Comparison of ENCODE assay signal across 12 cellular contexts in the genomic region with DNA sequence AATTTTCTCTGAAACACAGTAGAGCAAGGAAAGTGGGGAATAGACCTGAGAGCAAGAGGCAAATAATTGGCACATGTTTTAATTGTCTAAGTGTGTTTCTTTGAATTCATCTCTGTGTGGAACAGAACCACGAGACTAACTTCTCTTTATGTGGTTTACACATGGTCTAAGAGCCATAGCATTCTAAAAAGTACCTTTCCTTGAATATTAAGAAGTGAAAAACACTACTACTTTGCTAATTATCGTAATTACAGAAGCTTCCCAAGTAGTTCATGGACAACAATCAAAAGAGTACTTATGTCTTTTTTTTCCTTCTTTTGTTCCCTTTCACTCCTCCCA. TPM values are rescaled to one million over a fixed set of nuclear protein-coding genes. Genes with fewer than 3 reads are reported as not detected.
DNase-seq lines count a peak whose midpoint lies in the region; ATAC-seq and TF ChIP-seq lines count a peak whose summit lies in the region.
"Had no signal": no experiment of that assay in that cellular context is flagged by ENCODE, and none has a peak within 500 bp of the region (broad histone marks: within the 10 kb centered on the region; RNA-seq: fewer than 3 reads in every experiment).

No MANE protein-coding gene starts in this region.

- 53% methylated on average over 2 of the region's 2 CpGs for WGBS in smooth muscle cell (ENCODE audit: low lambda C conversion rate)

- H3K36me3 ChIP-seq in CD8-positive, alpha-beta T cell (ENCODE audit: insufficient read depth, low read length): no peaks in the 10 kb centered on the region
- no peaks in the 10 kb centered on the region for H3K36me3 ChIP-seq in smooth muscle cell (ENCODE audit: low read depth)
- H3K36me3 ChIP-seq: ovary had no signal

- DNase-seq in CD8-positive, alpha-beta T cell: no peak
- no peak for DNase-seq in activated naive CD8-positive, alpha-beta T cell treated with anti-CD3 and anti-CD28 coated beads, Interleukin-2, amount 10 ng/mL, durations not matched to agents 7 days and 5 days
- no peak for DNase-seq in smooth muscle cell (lab: John Stamatoyannopoulos, UW; ENCODE audit: unreplicated experiment)
- no peak for DNase-seq in mesenteric fat pad (ENCODE audit: low spot score)
- DNase-seq in stimulated activated CD4-positive, alpha-beta T cell treated with anti-CD3 and anti-CD28 coated beads, Interleukin-15, amount 100 ng/mL, for 24 hours: no peak
- DNase-seq in AG08396 (ENCODE audit: low spot score): no peak
- DNase-seq: NCI-H1417 treated with DMSO at 0.1 percent for 48 hours, OCI-M1, ovary had no signal

- POLR2A ChIA-PET in CD8-positive, alpha-beta T cell (lab: Charles Lee): interaction anchor here (0.8 to 1.0 kb wide), 2 partner anchors 10 to 14 kb away, joined by 3 read pairs; no protein-coding TSS in a partner anchor
- POLR2A ChIA-PET in activated naive CD8-positive, alpha-beta T cell treated with anti-CD3 and anti-CD28 coated beads, Interleukin-2, amount 10 ng/mL, durations not matched to agents 7 days and 5 days (lab: Charles Lee): interaction anchor here (1.7 kb wide), 1 partner anchor 24 kb away, joined by 9 read pairs; no protein-coding TSS in a partner anchor

- H3K4me1 ChIP-seq in CD8-positive, alpha-beta T cell (ENCODE audit: insufficient read depth, low read length): peaks cover 22% of the 10 kb centered on the region
- no peaks in the 10 kb centered on the region for H3K4me1 ChIP-seq in smooth muscle cell (ENCODE audit: low read depth)

- H3K79me2 ChIP-seq in smooth muscle cell (ENCODE audit: low read depth): no peaks in the 10 kb centered on the region

- no peaks in the 10 kb centered on the region for H3K27me3 Mint-ChIP-seq in CD8-positive, alpha-beta T cell (ENCODE audit: low read depth)
- H3K27me3 Mint-ChIP-seq in activated naive CD8-positive, alpha-beta T cell treated with anti-CD3 and anti-CD28 coated beads, Interleukin-2, amount 10 ng/mL, durations not matched to agents 7 days and 5 days: no peaks in the 10 kb centered on the region

- H3K9ac ChIP-seq in smooth muscle cell (ENCODE audit: low read depth): no peak overlapping the region

- no peak overlapping the region for H2AFZ ChIP-seq in smooth muscle cell (ENCODE audit: low read depth)

- no peak overlapping the region for H3K4me3 ChIP-seq in CD8-positive, alpha-beta T cell (ENCODE audit: low read depth, low read length)
- no peak overlapping the region for H3K4me3 ChIP-seq in smooth muscle cell
- H3K4me3 ChIP-seq: ovary had no signal

- no peak for TF ChIP-seq CTCF in CD8-positive, alpha-beta T cell (IDR thresholded peaks at IDR 0.05)
- TF ChIP-seq CTCF in smooth muscle cell (IDR thresholded peaks at IDR 0.05; ENCODE audit: borderline replicate concordance, insufficient read depth, poor library complexity, severe bottlenecking): no peak

- CTCF ChIA-PET in CD8-positive, alpha-beta T cell (lab: Charles Lee): interaction anchor here (0.8 kb wide), 1 partner anchor 48 kb away, joined by 3 read pairs; no protein-coding TSS in a partner anchor

- no peaks in the 10 kb centered on the region for H3K9me3 ChIP-seq in CD8-positive, alpha-beta T cell (ENCODE audit: low read length)
- H3K9me3 ChIP-seq in smooth muscle cell (replicated peaks; ENCODE audit: low read depth): no peaks in the 10 kb centered on the region
- H3K9me3 ChIP-seq: ovary had no signal

- no peak overlapping the region for H3K4me2 ChIP-seq in smooth muscle cell

- no peaks in the 10 kb centered on the region for H4K20me1 ChIP-seq in smooth muscle cell (ENCODE audit: low read depth)

- no peaks in the 10 kb centered on the region for H3K9me3 Mint-ChIP-seq in CD8-positive, alpha-beta T cell
- H3K9me3 Mint-ChIP-seq in activated naive CD8-positive, alpha-beta T cell treated with anti-CD3 and anti-CD28 coated beads, Interleukin-2, amount 10 ng/mL, durations not matched to agents 7 days and 5 days: no peaks in the 10 kb centered on the region

- H3K4me3 Mint-ChIP-seq in CD8-positive, alpha-beta T cell: no peak overlapping the region
- H3K4me3 Mint-ChIP-seq in activated naive CD8-positive, alpha-beta T cell treated with anti-CD3 and anti-CD28 coated beads, Interleukin-2, amount 10 ng/mL, durations not matched to agents 7 days and 5 days: peak overlapping the region; percentile 51

- no peaks in the 10 kb centered on the region for H3K36me3 Mint-ChIP-seq in CD8-positive, alpha-beta T cell
- peaks cover 2% of the 10 kb centered on the region for H3K36me3 Mint-ChIP-seq in activated naive CD8-positive, alpha-beta T cell treated with anti-CD3 and anti-CD28 coated beads, Interleukin-2, amount 10 ng/mL, durations not matched to agents 7 days and 5 days

- H3F3A ChIP-seq in smooth muscle cell (ENCODE audit: low read depth): no peaks in the 10 kb centered on the region

- intact Hi-C loops in CD8-positive, alpha-beta T cell (cut with DNase I, micrococcal nuclease): no loop called here

- peaks cover 24% of the 10 kb centered on the region for H3K4me1 Mint-ChIP-seq in CD8-positive, alpha-beta T cell (ENCODE audit: low read depth)
- H3K4me1 Mint-ChIP-seq in activated naive CD8-positive, alpha-beta T cell treated with anti-CD3 and anti-CD28 coated beads, Interleukin-2, amount 10 ng/mL, durations not matched to agents 7 days and 5 days: peaks cover 20% of the 10 kb centered on the region

- H3K27ac Mint-ChIP-seq in CD8-positive, alpha-beta T cell: peak overlapping the region; percentile 64
- peak overlapping the region; percentile 80 for H3K27ac Mint-ChIP-seq in activated naive CD8-positive, alpha-beta T cell treated with anti-CD3 and anti-CD28 coated beads, Interleukin-2, amount 10 ng/mL, durations not matched to agents 7 days and 5 days

- H3K27ac ChIP-seq in CD8-positive, alpha-beta T cell (ENCODE audit: low read depth, low read length): no peak overlapping the region
- no peak overlapping the region for H3K27ac ChIP-seq in smooth muscle cell (ENCODE audit: low read depth)
- H3K27ac ChIP-seq: ovary had no signal

- H3K27me3 ChIP-seq in CD8-positive, alpha-beta T cell (ENCODE audit: insufficient read depth, low read length): no peaks in the 10 kb centered on the region
- no peaks in the 10 kb centered on the region for H3K27me3 ChIP-seq in smooth muscle cell (ENCODE audit: low read depth)
- H3K27me3 ChIP-seq: ovary had no signal

- no peak for ATAC-seq in CD8-positive, alpha-beta T cell
- ATAC-seq in GM19328 (IDR thresholded peaks at IDR 0.05; ENCODE audit: unreplicated experiment) (peak; percentile 15), HG03342 (IDR thresholded peaks at IDR 0.05; ENCODE audit: unreplicated experiment) (peak; percentile 23)
- peak; percentile 51 for ATAC-seq in activated naive CD8-positive, alpha-beta T cell treated with anti-CD3 and anti-CD28 coated beads, Interleukin-2, amount 10 ng/mL, durations not matched to agents 7 days and 5 days (ENCODE audit: low read depth)

RNA-seq across cellular contexts. Expression of gene CYBB, which starts 2.9 kb away (rescaled TPM):
- total RNA-seq in CD8-positive, alpha-beta T cell: under 1 TPM; 0.35 to 0.53 TPM
- total RNA-seq in activated naive CD8-positive, alpha-beta T cell treated with anti-CD3 and anti-CD28 coated beads, Interleukin-2, amount 10 ng/mL, durations not matched to agents 7 days and 5 days: 1 to 10 TPM; 4.3 to 5.3 TPM
- total RNA-seq in smooth muscle cell (0.09 TPM in 1 of 2 replicates, not detected in the other), mesenteric fat pad (77.0 TPM)
- not detected in 2 replicates for polyA plus RNA-seq in smooth muscle cell
- total RNA-seq: chondrocyte had no signal

Comparison
In these comparisons a context has a peak if more than half of its experiments do, and no peak if none do; other contexts are left out.
1. RNA of gene CYBB, which starts 2.9 kb away (total RNA-seq): 77.0 TPM in mesenteric fat pad (single experiment); 4.3 to 5.3 TPM in activated naive CD8-positive, alpha-beta T cell treated with anti-CD3 and anti-CD28 coated beads, Interleukin-2, amount 10 ng/mL, durations not matched to agents 7 days and 5 days, 0.35 to 0.53 TPM in CD8-positive, alpha-beta T cell and 0.09 TPM in smooth muscle cell; every median in the first group is over 10 times any median in the second.